Comparison of ENCODE assay signal across 12 cellular contexts in the genomic region with DNA sequence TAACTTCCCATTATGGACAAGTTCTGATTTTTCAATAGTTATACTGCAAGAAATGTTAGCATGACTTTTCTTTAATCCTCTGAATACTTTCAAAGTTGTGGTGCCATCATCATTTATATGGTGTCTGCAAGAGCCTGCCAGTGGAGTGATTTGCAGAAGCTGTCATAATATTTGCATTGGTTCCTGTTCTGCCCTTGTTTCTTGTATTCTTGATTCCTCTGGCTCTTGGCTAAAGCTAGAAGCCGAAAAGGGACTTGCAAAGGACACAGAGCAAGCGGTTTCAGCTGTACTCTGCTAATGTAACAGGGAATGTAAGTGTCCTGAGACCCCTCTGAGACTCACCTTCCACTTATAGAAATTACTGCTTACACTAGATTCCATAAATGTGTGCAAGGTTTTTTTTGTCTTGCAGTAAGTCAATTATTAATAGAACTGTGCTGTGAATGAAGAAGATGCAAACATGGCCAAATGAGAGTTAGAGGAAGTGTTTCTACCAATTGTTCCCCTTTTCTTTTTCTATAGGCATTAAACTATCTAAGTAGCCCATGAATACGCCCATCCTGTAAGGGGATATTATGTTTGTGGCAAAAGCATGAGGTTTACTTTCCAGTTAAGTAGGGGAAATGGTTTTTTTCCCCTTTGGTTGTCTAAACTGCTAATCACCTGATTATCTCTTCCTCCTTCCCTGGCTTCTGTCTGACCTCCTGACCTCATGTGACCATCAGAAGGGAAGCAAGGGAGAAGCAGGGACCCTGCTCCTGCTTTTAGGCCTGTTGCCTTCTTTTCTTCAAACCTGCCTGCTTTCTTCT. TPM values are rescaled to one million over a fixed set of nuclear protein-coding genes. Genes with fewer than 3 reads are reported as not detected.
DNase-seq lines count a peak whose midpoint lies in the region; ATAC-seq and TF ChIP-seq lines count a peak whose summit lies in the region.
"Had no signal": no experiment of that assay in that cellular context is flagged by ENCODE, and none has a peak within 500 bp of the region (broad histone marks: within the 10 kb centered on the region; RNA-seq: fewer than 3 reads in every experiment).

No MANE protein-coding gene starts in this region.

- H3K27ac ChIP-seq in GM23338 (ENCODE audit: low read depth) (no peak overlapping the region), testis (no peak overlapping the region)
- H3K27ac ChIP-seq: SK-N-MC had no signal

- intact Hi-C loops in testis (cut with DNase I; ENCODE audit: low total_unique reads) = no loop called here

- H3K9me2 ChIP-seq in GM23338 (ENCODE audit: insufficient read depth) = no peaks in the 10 kb centered on the region

- H3K27me3 ChIP-seq in GM23338 (ENCODE audit: insufficient read depth) (peaks cover 23% of the 10 kb centered on the region), testis (no peaks in the 10 kb centered on the region)

- no peaks in the 10 kb centered on the region for H4K20me1 ChIP-seq in GM23338 (replicated peaks; ENCODE audit: insufficient read depth)

- H3K4me3 Mint-ChIP-seq in GM23338 = no peak overlapping the region
- H3K4me3 Mint-ChIP-seq: H9 had no signal

- TF ChIP-seq POLR2A in testis (IDR thresholded peaks at IDR 0.05) = no peak

- no peaks in the 10 kb centered on the region for H3K9me3 ChIP-seq in testis

- peak overlapping the region; percentile 47; the same call in 1 of the 2 replicates for H2AFZ ChIP-seq in GM23338

- H3K27me3 Mint-ChIP-seq in GM23338 (ENCODE audit: insufficient read depth, low read depth, poor library complexity) = peaks cover 16% of the 10 kb centered on the region

- no peaks in the 10 kb centered on the region for H3K79me2 ChIP-seq in GM23338 (replicated peaks; ENCODE audit: insufficient read depth)

- TF ChIP-seq CTCF in GM23338 (conservative IDR thresholded peaks at IDR 0.05; ENCODE audit: low read depth in 2 of 2) = no peak
- TF ChIP-seq CTCF in testis (IDR thresholded peaks at IDR 0.05) = no peak

- ATAC-seq in GM18502 (IDR thresholded peaks at IDR 0.05; ENCODE audit: poor library complexity, unreplicated experiment) = peak; percentile 58
- ATAC-seq in GM23338 = no peak

- no peaks in the 10 kb centered on the region; the same call in 2 of the 3 replicates for H3K36me3 Mint-ChIP-seq in GM23338 (ENCODE audit: low read depth)

- no peak overlapping the region for H3K4me2 ChIP-seq in GM23338

- H3K36me3 ChIP-seq in GM23338 (ENCODE audit: insufficient read depth) (no peaks in the 10 kb centered on the region), testis (ENCODE audit: low read depth, missing control alignments) (no peaks in the 10 kb centered on the region)

- WGBS in testis, 2 donors = 82 to 83% methylated on average over 3 of the region's 3 CpGs

- H3K4me1 ChIP-seq in GM23338 (ENCODE audit: insufficient read depth) (0 out of 2 replicates have a peak, but pooled peaks cover 4% of the 10 kb centered on the region), testis (no peaks in the 10 kb centered on the region)

- peaks cover 7% of the 10 kb centered on the region; the same call in 1 of the 2 replicates for H3F3A ChIP-seq in GM23338 (replicated peaks; ENCODE audit: low read depth)

- H3K27ac Mint-ChIP-seq in GM23338 = no peak overlapping the region
- H3K27ac Mint-ChIP-seq: H9 had no signal

- H3K4me3 ChIP-seq in GM23338 = no peak overlapping the region
- no peak overlapping the region for H3K4me3 ChIP-seq in testis
- H3K4me3 ChIP-seq: SK-N-MC, skin epidermis had no signal

- no peaks in the 10 kb centered on the region for H3K9me3 Mint-ChIP-seq in GM23338
- H3K9me3 Mint-ChIP-seq: H9 had no signal

- H3K4me1 Mint-ChIP-seq in GM23338 = peaks cover 4% of the 10 kb centered on the region; the same call in 1 of the 3 replicates

- no peak for DNase-seq in GM23338 (ENCODE audit: low spot score)
- DNase-seq in OCI-M2 (lab: John Stamatoyannopoulos, UW; ENCODE audit: unreplicated experiment) = peak; percentile 49
- DNase-seq in lung microvascular endothelial cell (ENCODE audit: low read depth in 2 of 2) = peak; percentile 9 to 23
- DNase-seq in activated naive CD4-positive, alpha-beta T cell treated with Interleukin-2 at 50 U/mL for 16 hours = no peak
- no peak for DNase-seq in testis
- no peak for DNase-seq in NCI-H2196 (lab: John Stamatoyannopoulos, UW; ENCODE audit: unreplicated experiment)
- no peak for DNase-seq in COLO829 (ENCODE audit: low spot score)
- DNase-seq: effector memory CD4-positive, alpha-beta T cell; H9 had no signal

TF ChIP-seq in GM23338, 12 proteins besides CTCF, POLR2A, EP300 and RAD21 (continues in another document):
- TF ChIP-seq ZNF331 (CRISPR knock-in tag; IDR thresholded peaks at IDR 0.05; ENCODE audit: low read depth) = no peak
- TF ChIP-seq STAT1 (IDR thresholded peaks at IDR 0.05; ENCODE audit: unreplicated experiment) = no peak
- no peak for TF ChIP-seq REST (IDR thresholded peaks at IDR 0.05; ENCODE audit: unreplicated experiment)

RNA-seq across cellular contexts. Expression of gene DYRK4, which starts 5.3 kb away (rescaled TPM):
- 11.3 and 15.0 TPM in 2 replicates for total RNA-seq in GM23338 (2014; rRNA removed; shearing (Covaris generic))
- 16.9 and 17.3 TPM in 2 replicates for polyA plus RNA-seq in GM23338 (2016; fragmentation: Nextera tagmentation; extraction: Ambion mirVana)
- 47.1 and 47.8 TPM in 2 replicates for total RNA-seq in lung microvascular endothelial cell
- 100 to 1,000 TPM in 1 of 2 donors, 10 to 100 TPM in 1; 91.2 to 138 TPM for total RNA-seq in testis
- 189 TPM for polyA plus RNA-seq in testis (ENCODE audit: insufficient read depth, low read depth, low replicate concordance)

RNA-seq across cellular contexts. Expression of gene RAD51AP1, which starts 28.6 kb away (rescaled TPM):
- total RNA-seq in GM23338 (2014; rRNA removed; shearing (Covaris generic)) = 75.2 and 84.5 TPM in 2 replicates
- 112 and 119 TPM in 2 replicates for polyA plus RNA-seq in GM23338 (2016; fragmentation: Nextera tagmentation; extraction: Ambion mirVana)
- total RNA-seq in lung microvascular endothelial cell = 2.4 and 7.6 TPM in 2 replicates
- 10 to 100 TPM; 17.0 to 19.4 TPM for total RNA-seq in testis
- polyA plus RNA-seq in testis (ENCODE audit: insufficient read depth, low read depth, low replicate concordance) = 21.9 TPM

Comparison
In these comparisons a context has a peak if more than half of its experiments do, and no peak if none do; other contexts are left out.
1. DNase-seq: peak in OCI-M2 (single experiment) and lung microvascular endothelial cell (2 of 2); none in GM23338 (single experiment), activated naive CD4-positive, alpha-beta T cell treated with Interleukin-2 at 50 U/mL for 16 hours (single experiment), testis (single experiment), NCI-H2196 (single experiment) and COLO829 (single experiment).